8 cellular contexts compared by ENCODE assay signal in genomic region chr6:136317023-136317649, GRCh38. TPM values are rescaled to one million over a fixed set of nuclear protein-coding genes. Genes with fewer than 3 reads are reported as not detected.
DNase-seq lines count a peak whose midpoint lies in the region; ATAC-seq and TF ChIP-seq lines count a peak whose summit lies in the region.

No MANE protein-coding gene starts in this region.

- TF ChIP-seq POLR2A in thyroid gland (IDR thresholded peaks at IDR 0.05), result no peak

- no peaks in the 10 kb centered on the region for H3K9me2 ChIP-seq in OCI-LY7 (ENCODE audit: insufficient read depth, low read length)

- H3K27ac Mint-ChIP-seq in neural progenitor cell, result peak overlapping the region; percentile 25

- H3K4me1 ChIP-seq in OCI-LY7 (ENCODE audit: insufficient read depth, low read length, poor library complexity, severe bottlenecking) (no peaks in the 10 kb centered on the region), fibroblast of lung (ENCODE audit: control insufficient read depth, extremely low read depth, insufficient read depth, low read length) (no peaks in the 10 kb centered on the region), neural progenitor cell (no peaks in the 10 kb centered on the region), thyroid gland (no peaks in the 10 kb centered on the region)

- no peaks in the 10 kb centered on the region for H3K9me3 Mint-ChIP-seq in neural progenitor cell

- TF ChIP-seq CTCF in AG10803 (conservative IDR thresholded peaks at IDR 0.05; ENCODE audit: low read length), result peak; percentile 94
- TF ChIP-seq CTCF in OCI-LY7 (conservative IDR thresholded peaks at IDR 0.05; ENCODE audit: low read length), result peak; percentile 88
- TF ChIP-seq CTCF in fibroblast of lung (conservative IDR thresholded peaks at IDR 0.05 in 1 of 2, IDR thresholded peaks at IDR 0.05 in 1 of 2; ENCODE audit: low read depth in 1 of 2, low read length in 2 of 2), result peak; percentile 88 to 92
- TF ChIP-seq CTCF in neural progenitor cell (IDR thresholded peaks at IDR 0.05), result peak; percentile 79
- TF ChIP-seq CTCF in thyroid gland (IDR thresholded peaks at IDR 0.05), result peak in 5 of 6 experiments; percentile 58 to 86 (median 79)

- H3K4me3 ChIP-seq in AG10803 (ENCODE audit: low read length) (no peak overlapping the region), OCI-LY7 (ENCODE audit: low read depth, low read length, poor library complexity, severe bottlenecking) (no peak overlapping the region), fibroblast of lung (replicated peaks in 1 of 4; ENCODE audit: control extremely low read depth in 1 of 4, insufficient read depth in 1 of 4, low read depth in 3 of 4, low read length in 4 of 4) (no peak overlapping the region), neural progenitor cell (no peak overlapping the region), thyroid gland (replicated peaks in 1 of 3) (no peak overlapping the region)

- intact Hi-C loops in OCI-LY7 (cut with micrococcal nuclease; ENCODE audit: unreplicated experiment) (loop anchor here (5.0 to 10.0 kb wide), 2 partner anchors 90 to 782 kb away; no protein-coding TSS in a partner anchor), thyroid gland (cut with DNase I) (no loop called here)

- BruUV-seq in OCI-LY7 (replicated peaks; lab: Mats Ljungman, UMichigan), result no TSS peak

- no peak overlapping the region for H3K4me3 Mint-ChIP-seq in neural progenitor cell

- H3K9ac ChIP-seq in fibroblast of lung (ENCODE audit: insufficient read depth, low read length) (no peak overlapping the region), neural progenitor cell (no peak overlapping the region)

- H4K20me1 ChIP-seq in OCI-LY7 (ENCODE audit: insufficient read depth, low read length) (no peaks in the 10 kb centered on the region), fibroblast of lung (ENCODE audit: control insufficient read depth, extremely low read depth, insufficient read depth, low read length) (no peaks in the 10 kb centered on the region), neural progenitor cell (ENCODE audit: low read depth) (no peaks in the 10 kb centered on the region)

- no peak overlapping the region for H2AFZ ChIP-seq in OCI-LY7 (ENCODE audit: low read length)
- no peak overlapping the region for H2AFZ ChIP-seq in fibroblast of lung (ENCODE audit: low read length)
- no peak overlapping the region for H2AFZ ChIP-seq in neural progenitor cell (replicated peaks)

- peaks cover 3% of the 10 kb centered on the region for H3K4me1 Mint-ChIP-seq in neural progenitor cell

- H3K27me3 ChIP-seq in fibroblast of lung (ENCODE audit: control insufficient read depth, insufficient read depth, low read length) (no peaks in the 10 kb centered on the region), neural progenitor cell (no peaks in the 10 kb centered on the region), thyroid gland (no peaks in the 10 kb centered on the region)

- H3K27ac ChIP-seq in OCI-LY7 (ENCODE audit: low read depth, low read length, poor library complexity, severe bottlenecking) (no peak overlapping the region), fibroblast of lung (ENCODE audit: insufficient read depth, low read length) (no peak overlapping the region), neural progenitor cell (no peak overlapping the region), thyroid gland (no peak overlapping the region)

- H3K79me2 ChIP-seq in OCI-LY7 (ENCODE audit: insufficient read depth, low read depth, low read length) (no peaks in the 10 kb centered on the region), fibroblast of lung (ENCODE audit: control insufficient read depth, insufficient read depth, low read length) (no peaks in the 10 kb centered on the region), neural progenitor cell (ENCODE audit: low read depth) (no peaks in the 10 kb centered on the region)

- H3K36me3 ChIP-seq in OCI-LY7 (ENCODE audit: insufficient read depth, low read length), result no peaks in the 10 kb centered on the region
- no peaks in the 10 kb centered on the region for H3K36me3 ChIP-seq in fibroblast of lung (ENCODE audit: control insufficient read depth, insufficient read depth, low read length)
- H3K36me3 ChIP-seq in neural progenitor cell, result no peaks in the 10 kb centered on the region
- H3K36me3 ChIP-seq in thyroid gland, result no peaks in the 10 kb centered on the region

- no peaks in the 10 kb centered on the region for H3K9me3 ChIP-seq in OCI-LY7 (ENCODE audit: low read length)
- H3K9me3 ChIP-seq in fibroblast of lung (ENCODE audit: control insufficient read depth, insufficient read depth, low read depth, low read length), result no peaks in the 10 kb centered on the region
- no peaks in the 10 kb centered on the region for H3K9me3 ChIP-seq in neural progenitor cell (ENCODE audit: low read depth)
- no peaks in the 10 kb centered on the region for H3K9me3 ChIP-seq in thyroid gland

- POLR2A ChIA-PET in OCI-LY7 (lab: Charles Lee), result interaction anchor here (1.5 to 1.7 kb wide), 3 partner anchors 14 to 91 kb away, joined by 3 to 5 read pairs (median 5); partner anchors contain the start of gene BCLAF1

- DNase-seq in AG10803 (ENCODE audit: low read depth) (peak; percentile 59), HUDEP-2 (lab: John Stamatoyannopoulos, UW; ENCODE audit: unreplicated experiment in 76 of 76) (peak in 52 of 76 experiments; percentile 5 to 79 (median 38)), OCI-LY7 (ENCODE audit: low spot score) (peak; percentile 67), activated T-cell treated with anti-CD3 and anti-CD28 coated beads for 48 hours (ENCODE audit: low read depth) (peak; percentile 11), fibroblast of lung (ENCODE audit: low read depth in 2 of 2) (peak; percentile 49 to 80), neural progenitor cell (ENCODE audit: low spot score) (peak; percentile 71), thyroid gland (peak; percentile 60 to 68)

- 43 to 47% methylated on average over 5 of the region's 5 CpGs for WGBS in thyroid gland, 2 donors

- H3K4me2 ChIP-seq in OCI-LY7 (ENCODE audit: low read length), result no peak overlapping the region
- no peak overlapping the region for H3K4me2 ChIP-seq in fibroblast of lung (ENCODE audit: extremely low read depth, insufficient read depth, low read length)
- H3K4me2 ChIP-seq in neural progenitor cell, result no peak overlapping the region

- CTCF ChIA-PET in OCI-LY7 (lab: Charles Lee; ENCODE audit: unreplicated experiment), result no interaction called here

- peak; percentile 67 for ATAC-seq in GM18907 (IDR thresholded peaks at IDR 0.05; ENCODE audit: unreplicated experiment)

- H3F3A ChIP-seq in neural progenitor cell (ENCODE audit: low read depth), result no peaks in the 10 kb centered on the region

- H3K27me3 Mint-ChIP-seq in neural progenitor cell (ENCODE audit: insufficient read depth, low read depth), result peaks cover 9% of the 10 kb centered on the region

- no peaks in the 10 kb centered on the region for H3K36me3 Mint-ChIP-seq in neural progenitor cell

RNA-seq across cellular contexts. Expression of gene BCLAF1, which starts 27.5 kb away (rescaled TPM):
- total RNA-seq in OCI-LY7 (2014; rRNA removed; shearing (Covaris generic)), result 130 and 228 TPM in 2 replicates
- 186 and 189 TPM in 2 replicates for total RNA-seq in OCI-LY7 (2022)
- 69.9 and 82.6 TPM in 2 replicates for total RNA-seq in fibroblast of lung
- polyA plus RNA-seq in fibroblast of lung, result 99.8 and 102 TPM in 2 replicates
- polyA plus RNA-seq in fibroblast of lung (2012), result 88.3 and 99.2 TPM in 2 replicates
- 16.7 and 48.2 TPM in 2 replicates for polyA minus RNA-seq in fibroblast of lung (ENCODE audit: low replicate concordance)
- 127 and 190 TPM in 2 replicates for total RNA-seq in neural progenitor cell (ENCODE audit: low replicate concordance)
- 100 to 1,000 TPM; 149 to 209 (median 169) TPM for total RNA-seq in thyroid gland

Comparison
In these comparisons a context has a peak if more than half of its experiments do, and no peak if none do; other contexts are left out.
1. DNase-seq: peak in every context shown above with its lines; median percentile 71 in neural progenitor cell; 67 in OCI-LY7; 64 in fibroblast of lung; 64 in thyroid gland; 59 in AG10803; 38 in HUDEP-2; 11 in activated T-cell treated with anti-CD3 and anti-CD28 coated beads for 48 hours.